ENCODE assay signal across 13 cellular contexts in the genomic region with DNA sequence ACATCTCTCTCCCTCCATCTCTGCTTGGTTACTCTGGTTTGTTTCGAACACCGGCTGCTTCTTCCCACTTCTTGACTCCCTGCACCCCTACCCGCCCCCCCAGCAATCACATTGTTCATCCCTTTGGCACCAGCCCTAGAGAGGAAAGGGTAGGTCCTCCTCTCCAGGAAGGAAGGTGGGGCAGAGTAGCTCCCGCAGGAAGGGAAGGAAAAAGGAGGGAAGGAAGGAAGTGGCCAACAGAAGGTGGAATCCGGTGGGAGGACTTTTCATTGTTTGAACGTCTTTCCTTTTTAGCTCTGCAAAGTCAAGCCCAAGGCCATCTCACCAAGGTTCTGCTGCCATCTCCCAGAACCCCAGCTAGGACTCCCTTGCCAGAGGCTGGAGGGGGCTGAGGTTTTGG. TPM values are rescaled to one million over a fixed set of nuclear protein-coding genes. Genes with fewer than 3 reads are reported as not detected.
DNase-seq lines count a peak whose midpoint lies in the region; ATAC-seq and TF ChIP-seq lines count a peak whose summit lies in the region.
"Had no signal": no experiment of that assay in that cellular context is flagged by ENCODE, and none has a peak within 500 bp of the region (broad histone marks: within the 10 kb centered on the region; RNA-seq: fewer than 3 reads in every experiment).

No MANE protein-coding gene starts in this region.

- H3K4me1 ChIP-seq in transverse colon, result peaks cover 6 to 34% (median 21%) of the 10 kb centered on the region in 4 donors
- H3K4me1 ChIP-seq in effector memory CD4-positive, alpha-beta T cell (ENCODE audit: control insufficient read depth, insufficient read depth, low read length, poor library complexity, severe bottlenecking), result peaks cover 25% of the 10 kb centered on the region
- peaks cover 34% of the 10 kb centered on the region for H3K4me1 ChIP-seq in hepatocyte (ENCODE audit: insufficient read depth)

- no peaks in the 10 kb centered on the region for H3K27me3 Mint-ChIP-seq in activated naive CD8-positive, alpha-beta T cell
- H3K27me3 Mint-ChIP-seq in activated naive CD8-positive, alpha-beta T cell treated with anti-CD3 and anti-CD28 coated beads for 36 hours, result peaks cover 13% of the 10 kb centered on the region
- no peaks in the 10 kb centered on the region for H3K27me3 Mint-ChIP-seq in activated B cell treated with CpG ODN at 0.5 μM for 24 hours

- H3K27ac Mint-ChIP-seq in activated naive CD8-positive, alpha-beta T cell, result peak overlapping the region; percentile 81
- H3K27ac Mint-ChIP-seq in activated naive CD8-positive, alpha-beta T cell treated with anti-CD3 and anti-CD28 coated beads for 36 hours, result no peak overlapping the region
- peak overlapping the region; percentile 89 for H3K27ac Mint-ChIP-seq in activated B cell treated with CpG ODN at 0.5 μM for 24 hours

- no peaks in the 10 kb centered on the region for H3K9me2 ChIP-seq in hepatocyte (replicated peaks; ENCODE audit: insufficient read depth)

- no peaks in the 10 kb centered on the region for H3K36me3 Mint-ChIP-seq in activated naive CD8-positive, alpha-beta T cell
- H3K36me3 Mint-ChIP-seq in activated naive CD8-positive, alpha-beta T cell treated with anti-CD3 and anti-CD28 coated beads for 36 hours, result no peaks in the 10 kb centered on the region
- no peaks in the 10 kb centered on the region for H3K36me3 Mint-ChIP-seq in activated B cell treated with CpG ODN at 0.5 μM for 24 hours (ENCODE audit: low read depth)

- POLR2A ChIA-PET in activated B cell treated with CpG ODN at 0.5 μM for 24 hours (lab: Charles Lee), result interaction anchor here (2.2 to 38.3 kb wide), 3 partner anchors 15 to 73 kb away, joined by 6 to 1783 read pairs (median 428); a partner anchor contains a TSS

- H3K27me3 ChIP-seq in transverse colon (no peaks in the 10 kb centered on the region), hepatocyte (no peaks in the 10 kb centered on the region)
- H3K27me3 ChIP-seq in effector memory CD4-positive, alpha-beta T cell (replicated peaks; ENCODE audit: control insufficient read depth, insufficient read depth, low read length, poor library complexity, severe bottlenecking), result no peaks in the 10 kb centered on the region
- H3K27me3 ChIP-seq: tibial artery had no signal

- no peak overlapping the region for H3K4me2 ChIP-seq in hepatocyte

- TF ChIP-seq CTCF in activated B cell treated with CpG ODN at 0.5 μM for 24 hours (IDR thresholded peaks at IDR 0.05), result no peak
- no peak for TF ChIP-seq CTCF in transverse colon (IDR thresholded peaks at IDR 0.05)
- no peak for TF ChIP-seq CTCF in hepatocyte (IDR thresholded peaks at IDR 0.05; ENCODE audit: poor library complexity)

- H3K4me3 ChIP-seq in transverse colon (no peak overlapping the region), hepatocyte (no peak overlapping the region)
- no peak overlapping the region for H3K4me3 ChIP-seq in effector memory CD4-positive, alpha-beta T cell (ENCODE audit: insufficient read depth, low read depth, low read length, poor library complexity, severe bottlenecking)

- TF ChIP-seq EP300 in transverse colon (IDR thresholded peaks at IDR 0.05; ENCODE audit: low read depth), result no peak

- 76 to 86% methylated on average over 5 to 6 of the region's 6 CpGs for WGBS in transverse colon (ENCODE audit: low coverage in 1 of 2), 2 donors
- WGBS in hepatocyte (ENCODE audit: low lambda C conversion rate, missing lambda C conversion rate), result 85% methylated on average over 6 of the region's 6 CpGs

- peaks cover 46% of the 10 kb centered on the region for H3K4me1 Mint-ChIP-seq in activated naive CD8-positive, alpha-beta T cell (ENCODE audit: low read depth)
- H3K4me1 Mint-ChIP-seq in activated naive CD8-positive, alpha-beta T cell treated with anti-CD3 and anti-CD28 coated beads for 36 hours, result peaks cover 39% of the 10 kb centered on the region
- H3K4me1 Mint-ChIP-seq in activated B cell treated with CpG ODN at 0.5 μM for 24 hours, result peaks cover 33% of the 10 kb centered on the region

- H3K9me3 ChIP-seq in transverse colon (no peaks in the 10 kb centered on the region), hepatocyte (ENCODE audit: low read depth) (no peaks in the 10 kb centered on the region)
- no peaks in the 10 kb centered on the region for H3K9me3 ChIP-seq in effector memory CD4-positive, alpha-beta T cell (ENCODE audit: control insufficient read depth, low read length)
- H3K9me3 ChIP-seq: tibial artery had no signal

- CTCF ChIA-PET in activated B cell treated with CpG ODN at 0.5 μM for 24 hours (lab: Charles Lee), result interaction anchor here (2.3 to 5.1 kb wide), 5 partner anchors 15 to 35 kb away, joined by 6 to 40 read pairs (median 25); no protein-coding TSS in a partner anchor

- peak overlapping the region in 3 of 4 donors; percentile 75 to 83 (median 75) for H3K27ac ChIP-seq in transverse colon
- no peak overlapping the region for H3K27ac ChIP-seq in effector memory CD4-positive, alpha-beta T cell (ENCODE audit: insufficient read depth, low read length, poor library complexity, severe bottlenecking)
- no peak overlapping the region for H3K27ac ChIP-seq in hepatocyte

- peaks cover 4% of the 10 kb centered on the region for H3K79me2 ChIP-seq in hepatocyte

- no peaks in the 10 kb centered on the region for H3K9me3 Mint-ChIP-seq in activated naive CD8-positive, alpha-beta T cell (ENCODE audit: low read depth)
- H3K9me3 Mint-ChIP-seq in activated naive CD8-positive, alpha-beta T cell treated with anti-CD3 and anti-CD28 coated beads for 36 hours, result no peaks in the 10 kb centered on the region
- no peaks in the 10 kb centered on the region for H3K9me3 Mint-ChIP-seq in activated B cell treated with CpG ODN at 0.5 μM for 24 hours
- H3K9me3 Mint-ChIP-seq: activated T-helper 1 cell treated with anti-CD3 and anti-CD28 coated beads, Interleukin-12 subunit alpha, Interleukin-12 subunit beta, Interleukin-2, Interleukin-4 antibody, amounts not matched to agents 30 ng/mL and 10 ng/mL and 1 ng/mL, durations not matched to agents 14 hours and 24 hours and 36 hours had no signal

- H3K36me3 ChIP-seq in transverse colon (no peaks in the 10 kb centered on the region), hepatocyte (replicated peaks; ENCODE audit: insufficient read depth, low read depth) (no peaks in the 10 kb centered on the region)
- no peaks in the 10 kb centered on the region for H3K36me3 ChIP-seq in effector memory CD4-positive, alpha-beta T cell (ENCODE audit: control insufficient read depth, insufficient read depth, low read length)
- H3K36me3 ChIP-seq: tibial artery had no signal

- no peaks in the 10 kb centered on the region for H4K20me1 ChIP-seq in hepatocyte (ENCODE audit: insufficient read depth, poor library complexity, severe bottlenecking)

- intact Hi-C loops in activated B cell treated with CpG ODN at 0.5 μM for 24 hours (cut with micrococcal nuclease), result no loop called here
- intact Hi-C loops in transverse colon (cut with DNase I; ENCODE audit: low total_unique reads), result no loop called here

- TF ChIP-seq POLR2A in transverse colon (IDR thresholded peaks at IDR 0.05), result no peak

- DNase-seq in activated naive CD8-positive, alpha-beta T cell treated with anti-CD3 and anti-CD28 coated beads for 36 hours, result no peak
- no peak for DNase-seq in activated B cell treated with CpG ODN at 0.5 μM for 24 hours
- DNase-seq in left kidney (ENCODE audit: low read depth, low spot score), result peak; percentile 5
- no peak for DNase-seq in transverse colon
- DNase-seq in effector memory CD4-positive, alpha-beta T cell, result no peak
- no peak for DNase-seq in stimulated activated naive CD4-positive, alpha-beta T cell treated with Interleukin-2 at 50 U/mL for 16 hours (lab: John Stamatoyannopoulos, UW)
- no peak for DNase-seq in hepatocyte (ENCODE audit: low spot score)
- DNase-seq: left cardiac atrium, NCI-H1105, occipital lobe had no signal

- ATAC-seq in activated B cell treated with CpG ODN at 0.5 μM for 24 hours (ENCODE audit: low read depth), result no peak

- no peak overlapping the region for H2AFZ ChIP-seq in hepatocyte

- in situ Hi-C loops in transverse colon (cut with MboI; ENCODE audit: low pct_ligation_motif_present in 1 of 4, low pct_unique_long_range_greater_than_20kb in 1 of 4, low sequenced_read_pairs in 3 of 4), result no loop called here

- H3K4me3 Mint-ChIP-seq in activated naive CD8-positive, alpha-beta T cell, result peak overlapping the region; percentile 93
- H3K4me3 Mint-ChIP-seq in activated naive CD8-positive, alpha-beta T cell treated with anti-CD3 and anti-CD28 coated beads for 36 hours, result no peak overlapping the region
- H3K4me3 Mint-ChIP-seq in activated B cell treated with CpG ODN at 0.5 μM for 24 hours, result no peak overlapping the region

RNA-seq across cellular contexts. Expression of a gene that starts 18.0 kb away (rescaled TPM):
- total RNA-seq in activated naive CD8-positive, alpha-beta T cell treated with anti-CD3 and anti-CD28 coated beads for 36 hours, result 10 to 100 TPM; 29.7 to 30.3 TPM
- 155 and 156 TPM in 2 replicates for total RNA-seq in activated B cell treated with CpG ODN at 0.5 μM for 24 hours
- total RNA-seq in transverse colon, result 10 to 100 TPM; 12.1 to 40.3 (median 16.5) TPM
- total RNA-seq in hepatocyte, result 13.0 and 16.6 TPM in 2 replicates
- 18.2 and 23.1 TPM in 2 replicates for polyA plus RNA-seq in hepatocyte

Comparison
In these comparisons a context has a peak if more than half of its experiments do, and no peak if none do; other contexts are left out.
1. H3K27ac ChIP-seq: peak in transverse colon (3 of 4); none in effector memory CD4-positive, alpha-beta T cell (single experiment) and hepatocyte (single experiment).